22 cellular contexts compared by ENCODE assay signal in the genomic region with DNA sequence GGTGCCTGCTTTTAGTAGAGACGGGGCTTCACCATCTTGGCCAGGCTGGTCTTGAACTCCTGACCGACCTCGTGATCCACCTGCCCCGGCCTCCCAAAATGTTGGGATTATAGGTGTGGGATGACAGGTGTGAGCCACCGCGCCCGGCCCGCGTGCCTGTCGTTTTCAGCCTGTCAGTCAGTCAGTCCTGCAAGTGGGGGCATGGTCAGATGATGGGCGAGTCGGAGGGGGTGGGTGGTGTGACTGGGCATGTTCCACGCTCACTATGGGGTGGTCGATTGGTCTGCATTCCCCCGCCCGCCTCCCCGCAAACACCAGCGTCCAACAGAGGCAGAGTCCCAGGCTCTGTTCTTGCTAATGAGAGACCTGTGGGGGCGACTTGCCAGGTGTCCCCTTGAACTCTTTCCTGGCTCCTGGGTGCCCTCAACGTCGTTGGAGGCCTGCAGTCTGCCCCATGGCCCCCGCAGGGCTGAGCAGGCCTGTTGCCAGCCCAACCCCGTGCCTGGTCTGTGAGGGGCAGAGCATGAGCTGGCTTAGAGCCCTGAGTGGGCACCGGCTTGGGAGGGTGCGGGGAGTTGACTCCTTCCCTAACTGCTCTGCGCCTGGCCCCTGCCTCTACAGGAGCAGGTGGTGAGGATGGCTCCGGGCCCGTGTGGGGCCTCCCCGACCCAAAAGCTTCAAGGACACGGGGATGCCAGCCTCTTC. TPM values are rescaled to one million over a fixed set of nuclear protein-coding genes. Genes with fewer than 3 reads are reported as not detected.
DNase-seq lines count a peak whose midpoint lies in the region; ATAC-seq and TF ChIP-seq lines count a peak whose summit lies in the region.
"Had no signal": no experiment of that assay in that cellular context is flagged by ENCODE, and none has a peak within 500 bp of the region (broad histone marks: within the 10 kb centered on the region; RNA-seq: fewer than 3 reads in every experiment).

No MANE protein-coding gene starts in this region.

- H3K27ac ChIP-seq in HEK293 (ENCODE audit: extremely low read depth, low read depth, low read length) = no peak overlapping the region
- peak overlapping the region; percentile 26 for H3K27ac ChIP-seq in ectodermal cell (ENCODE audit: insufficient read depth, low read depth, low read length, poor library complexity, severe bottlenecking)
- H3K27ac ChIP-seq in tibial nerve = no peak overlapping the region
- H3K27ac ChIP-seq: GM23248, HL-60 had no signal

- H3K4me1 ChIP-seq in HEK293 (ENCODE audit: control insufficient read depth, insufficient read depth, low read length) (no peaks in the 10 kb centered on the region), ectodermal cell (ENCODE audit: control insufficient read depth, insufficient read depth, low read length) (peaks cover 54% of the 10 kb centered on the region), tibial nerve (peaks cover 0 to 37% (median 5%) of the 10 kb centered on the region in 4 donors)

- TF ChIP-seq POLR2A in tibial nerve (IDR thresholded peaks at IDR 0.05) = no peak

- POLR2A ChIA-PET in HEK293 (lab: Yijun Ruan, JAX) = interaction anchor here (0.7 to 1.2 kb wide), 2 partner anchors 22 to 24 kb away, joined by 3 read pairs; no protein-coding TSS in a partner anchor

- H3K4me3 ChIP-seq in HEK293 (ENCODE audit: low read depth, low read length) (no peak overlapping the region), ectodermal cell (ENCODE audit: insufficient read depth, low read depth, low read length) (no peak overlapping the region), tibial nerve (no peak overlapping the region)
- H3K4me3 ChIP-seq: GM23248, HAP-1 had no signal

- ATAC-seq in stimulated activated memory B cell treated with anti-CD40 and anti-IgM and Interleukin-4, amounts not matched to agents 10 μg/mL and 1 μg/mL and 100 μg/mL, for 72 hours = peak; percentile 2

- 92 to 94% methylated on average over 30 of the region's 30 CpGs for WGBS in ectodermal cell, 2 experiments
- WGBS in tibial nerve, 2 donors = 84 to 91% methylated on average over 22 to 30 of the region's 30 CpGs

- H3K27me3 Mint-ChIP-seq in stimulated activated memory B cell treated with anti-CD40 and anti-IgM and Interleukin-4, amounts not matched to agents 10 μg/mL and 1 μg/mL and 100 μg/mL, for 72 hours = peaks cover 14% of the 10 kb centered on the region

- TF ChIP-seq EP300 in tibial nerve (IDR thresholded peaks at IDR 0.05) = no peak

- peaks cover 13% of the 10 kb centered on the region for H3K4me1 Mint-ChIP-seq in stimulated activated memory B cell treated with anti-CD40 and anti-IgM and Interleukin-4, amounts not matched to agents 10 μg/mL and 1 μg/mL and 100 μg/mL, for 72 hours

- peak; percentile 29 for DNase-seq in GM10266 (ENCODE audit: extremely low spot score)
- no peak for DNase-seq in tibial nerve (ENCODE audit: low spot score in 2 of 2)
- DNase-seq in activated effector memory CD4-positive, alpha-beta T cell treated with Interleukin-2 at 50 U/mL for 16 hours = no peak
- DNase-seq: ACHN; BE2C; C1 segment of cervical spinal cord; CD4-positive, CD25-positive, alpha-beta regulatory T cell; CD8-positive, alpha-beta memory T cell; COR-L47; DMS 273 treated with DMSO at 0.1 percent for 48 hours; DMS53; DND-41; EL; GM23248; IMR-90 had no signal

- CTCF ChIA-PET in HEK293 (lab: Yijun Ruan, JAX) = interaction anchor here (2.2 to 4.0 kb wide), 2 partner anchors 25 to 30 kb away, joined by 6 to 22 read pairs; partner anchors contain the start of gene CRB2

- no peaks in the 10 kb centered on the region for H3K36me3 ChIP-seq in HEK293 (ENCODE audit: control insufficient read depth in 2 of 2, insufficient read depth in 1 of 2, low read length in 2 of 2)
- H3K36me3 ChIP-seq in ectodermal cell (ENCODE audit: control insufficient read depth, insufficient read depth, low read length) = peaks cover 30% of the 10 kb centered on the region
- H3K36me3 ChIP-seq in tibial nerve = peaks cover 0 to 45% (median 0%) of the 10 kb centered on the region in 3 donors
- H3K36me3 ChIP-seq: BE2C, HAP-1 had no signal

- H3K36me3 Mint-ChIP-seq in stimulated activated memory B cell treated with anti-CD40 and anti-IgM and Interleukin-4, amounts not matched to agents 10 μg/mL and 1 μg/mL and 100 μg/mL, for 72 hours = peaks cover 29% of the 10 kb centered on the region
- H3K36me3 Mint-ChIP-seq: CD4-positive, CD25-positive, alpha-beta regulatory T cell had no signal

- no peak for TF ChIP-seq CTCF in GM10266 (IDR thresholded peaks at IDR 0.05; ENCODE audit: control insufficient read depth, insufficient read depth, low read depth, missing control alignments)
- TF ChIP-seq CTCF in HEK293 (tag by site-specific recombination; IDR thresholded peaks at IDR 0.05) = no peak
- TF ChIP-seq CTCF in tibial nerve (IDR thresholded peaks at IDR 0.05) = no peak

- H3K27me3 ChIP-seq in ectodermal cell (ENCODE audit: control insufficient read depth, insufficient read depth, low read length, poor library complexity, severe bottlenecking) = no peaks in the 10 kb centered on the region
- peaks cover 0 to 29% of the 10 kb centered on the region in 2 donors for H3K27me3 ChIP-seq in tibial nerve

- H3K9me3 Mint-ChIP-seq in stimulated activated memory B cell treated with anti-CD40 and anti-IgM and Interleukin-4, amounts not matched to agents 10 μg/mL and 1 μg/mL and 100 μg/mL, for 72 hours = no peaks in the 10 kb centered on the region
- H3K9me3 Mint-ChIP-seq: CD4-positive, CD25-positive, alpha-beta regulatory T cell; CD8-positive, alpha-beta memory T cell had no signal

- H3K27ac Mint-ChIP-seq in stimulated activated memory B cell treated with anti-CD40 and anti-IgM and Interleukin-4, amounts not matched to agents 10 μg/mL and 1 μg/mL and 100 μg/mL, for 72 hours = no peak overlapping the region
- H3K27ac Mint-ChIP-seq: CD4-positive, CD25-positive, alpha-beta regulatory T cell; CD8-positive, alpha-beta memory T cell had no signal

- H3K9me3 ChIP-seq in HEK293 (ENCODE audit: control insufficient read depth, insufficient read depth, low read depth, low read length) (no peaks in the 10 kb centered on the region), ectodermal cell (ENCODE audit: control insufficient read depth, low read length) (no peaks in the 10 kb centered on the region), tibial nerve (no peaks in the 10 kb centered on the region)
- H3K9me3 ChIP-seq: BE2C, HAP-1 had no signal

- H3K4me3 Mint-ChIP-seq in stimulated activated memory B cell treated with anti-CD40 and anti-IgM and Interleukin-4, amounts not matched to agents 10 μg/mL and 1 μg/mL and 100 μg/mL, for 72 hours = no peak overlapping the region
- H3K4me3 Mint-ChIP-seq: CD4-positive, CD25-positive, alpha-beta regulatory T cell; CD8-positive, alpha-beta memory T cell had no signal

TF ChIP-seq in HEK293, 187 proteins besides CTCF, POLR2A, EP300 and RAD21:
- no peak for TF ChIP-seq ZNF777 (tag by site-specific recombination; IDR thresholded peaks at IDR 0.05; ENCODE audit: borderline replicate concordance)
- TF ChIP-seq EGR2 (tag by site-specific recombination; IDR thresholded peaks at IDR 0.05; ENCODE audit: low read depth) = peak; percentile 69
- TF ChIP-seq ZNF571 (tag by site-specific recombination; IDR thresholded peaks at IDR 0.05) = no peak
- TF ChIP-seq ZNF394 (tag by site-specific recombination; IDR thresholded peaks at IDR 0.05; ENCODE audit: borderline replicate concordance) = 0 out of 2 replicates have a peak, but pooled peaks have one; percentile 43
- peak; percentile 37 for TF ChIP-seq ZFHX2 (tag by site-specific recombination; conservative IDR thresholded peaks at IDR 0.05)

RNA-seq across cellular contexts. Expression of gene CRB2, which starts 23.1 kb away (rescaled TPM):
- 70.9 TPM for polyA plus RNA-seq in ectodermal cell (2013, experiment 1 of 4)
- 98.9 TPM for polyA plus RNA-seq in ectodermal cell (2013, experiment 2 of 4)
- polyA plus RNA-seq in ectodermal cell (2013, experiment 3 of 4) = 86.9 TPM
- 97.8 TPM for polyA plus RNA-seq in ectodermal cell (2013, experiment 4 of 4)
- total RNA-seq in tibial nerve = under 1 TPM in 2 of 4 donors, not detected in 2; under 0.01 to 0.44 TPM
- total RNA-seq: CD4-positive, CD25-positive, alpha-beta regulatory T cell; CD8-positive, alpha-beta memory T cell; GM23248; H4; HT1080; IMR-90 had no signal
- polyA plus RNA-seq: GM23248, IMR-90 had no signal
